ENCODE assay signal across 9 cellular contexts in genomic region chr4:2948895-2949781, GRCh38. TPM values are rescaled to one million over a fixed set of nuclear protein-coding genes. Genes with fewer than 3 reads are reported as not detected.
A peak's percentile ranks its signal among the peaks of the same experiment; 100 is the strongest.
DNase-seq lines count a peak whose midpoint lies in the region; ATAC-seq, FAIRE-seq and TF ChIP-seq lines count a peak whose summit lies in the region.
"Had no signal": no experiment of that assay in that cellular context is flagged by ENCODE, and none has a peak within 500 bp of the region (broad histone marks: within the 10 kb centered on the region; RNA-seq: fewer than 3 reads in every experiment).

No MANE protein-coding gene starts in this region.

- DNase-seq in stimulated activated naive CD4-positive, alpha-beta T cell treated with Interleukin-2 at 50 U/mL for 16 hours (lab: John Stamatoyannopoulos, UW): peak; percentile 10
- DNase-seq in stimulated activated naive CD4-positive, alpha-beta T cell (lab: John Stamatoyannopoulos, UW): no peak
- DNase-seq in left ventricle myocardium inferior: no peak
- no peak for DNase-seq in HTR-8/SVneo (ENCODE audit: insufficient read length, low spot score)
- DNase-seq in omental fat pad (ENCODE audit: low spot score): no peak

- no peaks in the 10 kb centered on the region for H3K9me3 Mint-ChIP-seq in activated T-helper 17 cell treated with anti-CD3 and anti-CD28 coated beads, Interleukin-2, amount 50 U/mL, for 72 hours

- no peaks in the 10 kb centered on the region for H3K27me3 Mint-ChIP-seq in activated T-helper 17 cell treated with anti-CD3 and anti-CD28 coated beads, Interleukin-2, amount 50 U/mL, for 72 hours

- no peaks in the 10 kb centered on the region for H3K27me3 ChIP-seq in left ventricle myocardium inferior (ENCODE audit: low read depth)

- peak overlapping the region; percentile 90 for H3K27ac Mint-ChIP-seq in activated T-helper 17 cell treated with anti-CD3 and anti-CD28 coated beads, Interleukin-2, amount 50 U/mL, for 72 hours

- peaks cover 22% of the 10 kb centered on the region for H3K4me1 Mint-ChIP-seq in activated T-helper 17 cell treated with anti-CD3 and anti-CD28 coated beads, Interleukin-2, amount 50 U/mL, for 72 hours

- no peak overlapping the region for H3K4me3 ChIP-seq in left ventricle myocardium inferior
- H3K4me3 ChIP-seq: thoracic aorta had no signal

- no peak overlapping the region for H3K27ac ChIP-seq in left ventricle myocardium inferior (replicated peaks)
- H3K27ac ChIP-seq: thoracic aorta had no signal

- TF ChIP-seq CTCF in left ventricle myocardium inferior (IDR thresholded peaks at IDR 0.05; ENCODE audit: borderline replicate concordance): peak; percentile 60
- no peak for TF ChIP-seq CTCF in omental fat pad (IDR thresholded peaks at IDR 0.05)

- no peak overlapping the region for H3K4me3 Mint-ChIP-seq in activated T-helper 17 cell treated with anti-CD3 and anti-CD28 coated beads, Interleukin-2, amount 50 U/mL, for 72 hours

- peaks cover 100% of the 10 kb centered on the region for H3K36me3 Mint-ChIP-seq in activated T-helper 17 cell treated with anti-CD3 and anti-CD28 coated beads, Interleukin-2, amount 50 U/mL, for 72 hours (ENCODE audit: low read depth)

- H3K4me1 ChIP-seq in left ventricle myocardium inferior: peaks cover 24% of the 10 kb centered on the region

- intact Hi-C loops in left ventricle myocardium inferior (cut with micrococcal nuclease): no loop called here

- FAIRE-seq in HTR-8/SVneo (lab: Jason Lieb, UNC): no peak

- H3K9me3 ChIP-seq in left ventricle myocardium inferior (replicated peaks): no peaks in the 10 kb centered on the region
- H3K9me3 ChIP-seq: thoracic aorta had no signal

- H3K36me3 ChIP-seq in left ventricle myocardium inferior: peaks cover 97% of the 10 kb centered on the region

- peak; percentile 69 for ATAC-seq in activated T-helper 17 cell treated with anti-CD3 and anti-CD28 coated beads, Interleukin-2, amount 50 U/mL, for 72 hours (replicated peaks)
- ATAC-seq in HG02798 (IDR thresholded peaks at IDR 0.05; ENCODE audit: poor library complexity, unreplicated experiment) (no peak), omental fat pad (ENCODE audit: low FRiP score) (no peak), GM21576 (IDR thresholded peaks at IDR 0.05; ENCODE audit: unreplicated experiment) (no peak)

RNA-seq across cellular contexts. Expression of gene NOP14, which starts 14.1 kb away (rescaled TPM):
- 10 to 100 TPM; 86.5 to 96.8 TPM for total RNA-seq in activated T-helper 17 cell treated with anti-CD3 and anti-CD28 coated beads, Interleukin-2, amount 50 U/mL, for 72 hours
- total RNA-seq in left ventricle myocardium inferior (17.4 TPM), omental fat pad (10 to 100 TPM; 20.3 to 47.6 (median 24.8) TPM)

RNA-seq across cellular contexts. Expression of gene GRK4, which starts 14.2 kb away (rescaled TPM):
- total RNA-seq in activated T-helper 17 cell treated with anti-CD3 and anti-CD28 coated beads, Interleukin-2, amount 50 U/mL, for 72 hours: 1 to 10 TPM; 3.2 to 5.7 TPM
- total RNA-seq in left ventricle myocardium inferior: 9.0 TPM
- total RNA-seq in omental fat pad: 1 to 10 TPM; 5.1 to 6.5 (median 6.1) TPM
